ENCODE assay signal across 8 cellular contexts in genomic region chr3:125921712-125922111, GRCh38. TPM values are rescaled to one million over a fixed set of nuclear protein-coding genes. Genes with fewer than 3 reads are reported as not detected.
DNase-seq lines count a peak whose midpoint lies in the region; ATAC-seq and TF ChIP-seq lines count a peak whose summit lies in the region.
"Not testable (repeated sequence)": the region's sequence is repeated elsewhere in the genome, so short reads cannot be mapped to it uniquely, and the experiment has no call there.

No MANE protein-coding gene starts in this region.

- not testable (repeated sequence) for TF ChIP-seq POLR2A in upper lobe of left lung (IDR thresholded peaks at IDR 0.05)

- intact Hi-C loops in MCF 10A (cut with micrococcal nuclease) = loop anchor here (10.0 kb wide), 1 partner anchor 463 kb away; no protein-coding TSS in a partner anchor
- intact Hi-C loops in heart right ventricle (cut with DNase I) = not testable (repeated sequence)

- not testable (repeated sequence) for H3K9me3 Mint-ChIP-seq in MCF 10A (ENCODE audit: unreplicated experiment); osteocyte (ENCODE audit: unreplicated experiment)

- peaks cover 15% of the 10 kb centered on the region for H3K4me1 ChIP-seq in Karpas-422 (ENCODE audit: low read length)
- not testable (repeated sequence) for H3K4me1 ChIP-seq in OCI-LY1 (ENCODE audit: insufficient read depth, low read length, severe bottlenecking); heart right ventricle; upper lobe of left lung

- H2AFZ ChIP-seq in Karpas-422 (ENCODE audit: low read length); OCI-LY1 (ENCODE audit: low read length): not testable (repeated sequence)

- H3K4me2 ChIP-seq in Karpas-422 (ENCODE audit: low read depth, low read length, poor library complexity, severe bottlenecking); OCI-LY1 (ENCODE audit: low read length): not testable (repeated sequence)

- not testable (repeated sequence) for H3K27ac ChIP-seq in Karpas-422 (ENCODE audit: low read length); OCI-LY1 (ENCODE audit: low read depth, low read length, poor library complexity, severe bottlenecking); heart right ventricle; upper lobe of left lung

- not testable (repeated sequence) for H3K9me3 ChIP-seq in Karpas-422 (ENCODE audit: low read length); OCI-LY1 (ENCODE audit: low read length); heart right ventricle; upper lobe of left lung

- POLR2A ChIA-PET in MCF 10A (lab: Yijun Ruan, JAX) = not testable (repeated sequence)

- H3K79me2 ChIP-seq in Karpas-422 (ENCODE audit: low read length); OCI-LY1 (ENCODE audit: insufficient read depth, low read length): not testable (repeated sequence)

- CTCF ChIA-PET in MCF 10A (lab: Yijun Ruan, JAX) = interaction anchor here (1.2 kb wide), 3 partner anchors 50 to 467 kb away, joined by 3 to 8 read pairs (median 4); no protein-coding TSS in a partner anchor

- not testable (repeated sequence) for H3K4me1 Mint-ChIP-seq in MCF 10A (ENCODE audit: insufficient read depth, unreplicated experiment); osteocyte (ENCODE audit: unreplicated experiment)

- H3K27me3 Mint-ChIP-seq in MCF 10A (ENCODE audit: insufficient read depth, unreplicated experiment); osteocyte (ENCODE audit: unreplicated experiment): not testable (repeated sequence)

- ATAC-seq in heart right ventricle; upper lobe of left lung (ENCODE audit: low FRiP score in 2 of 2): not testable (repeated sequence)

- not testable (repeated sequence) for H3K4me3 ChIP-seq in Karpas-422 (ENCODE audit: low read length); OCI-LY1 (ENCODE audit: low read depth, low read length, poor library complexity, severe bottlenecking); heart right ventricle; upper lobe of left lung

- not testable (repeated sequence) for H3K36me3 Mint-ChIP-seq in MCF 10A (ENCODE audit: insufficient read depth, unreplicated experiment); osteocyte (ENCODE audit: unreplicated experiment)

- H3K9ac ChIP-seq in Karpas-422 (ENCODE audit: low read length); OCI-LY1 (ENCODE audit: low read length): not testable (repeated sequence)

- H4K20me1 ChIP-seq in Karpas-422 (ENCODE audit: insufficient read depth, low read depth, low read length); OCI-LY1 (ENCODE audit: insufficient read depth, low read length): not testable (repeated sequence)

- not testable (repeated sequence) for BruUV-seq in MCF 10A (replicated peaks; lab: Mats Ljungman, UMichigan)

- H3K27ac Mint-ChIP-seq in MCF 10A (ENCODE audit: low read depth, unreplicated experiment) = peak overlapping the region; percentile 67
- H3K27ac Mint-ChIP-seq in osteocyte (ENCODE audit: unreplicated experiment) = not testable (repeated sequence)

- H3K9me2 ChIP-seq in Karpas-422 (replicated peaks; ENCODE audit: insufficient read depth, low read length); OCI-LY1 (ENCODE audit: low read depth, low read length): not testable (repeated sequence)

- not testable (repeated sequence) for H3K27me3 ChIP-seq in Karpas-422 (ENCODE audit: low read length); OCI-LY1 (ENCODE audit: insufficient read depth, low read length); heart right ventricle; upper lobe of left lung

- TF ChIP-seq CTCF in OCI-LY1 (IDR thresholded peaks at IDR 0.05; ENCODE audit: low read length) (peak; percentile 28; the same call in 1 of the 2 replicates), MCF 10A (IDR thresholded peaks at IDR 0.05; ENCODE audit: unreplicated experiment) (peak; percentile 59), heart right ventricle (IDR thresholded peaks at IDR 0.05) (peak; percentile 29 to 68 (median 58)), osteocyte (IDR thresholded peaks at IDR 0.05) (peak; percentile 69), upper lobe of left lung (IDR thresholded peaks at IDR 0.05) (peak; percentile 40 to 73 (median 50))

- WGBS in heart right ventricle, 2 donors = 35 to 51% methylated on average over 5 of the region's 5 CpGs
- 48 to 62% methylated on average over 5 of the region's 5 CpGs for WGBS in upper lobe of left lung, 2 donors

- not testable (repeated sequence) for H3K4me3 Mint-ChIP-seq in MCF 10A (ENCODE audit: unreplicated experiment); osteocyte (ENCODE audit: unreplicated experiment)

- not testable (repeated sequence) for TF ChIP-seq EP300 in upper lobe of left lung (IDR thresholded peaks at IDR 0.05)

- H3K36me3 ChIP-seq in Karpas-422 (ENCODE audit: insufficient read depth, low read length); OCI-LY1 (ENCODE audit: insufficient read depth, low read length); heart right ventricle; upper lobe of left lung: not testable (repeated sequence)

- DNase-seq in DMS79 (lab: John Stamatoyannopoulos, UW) (peak; percentile 35), Karpas-422 (peak; percentile 73), MCF 10A (ENCODE audit: unreplicated experiment) (peak; percentile 59), heart right ventricle (peak; percentile 26 to 44), upper lobe of left lung (peak in 1 of 2 donors; percentile 56)
- DNase-seq in activated CD4-positive, alpha-beta T cell treated with anti-CD3 and anti-CD28 coated beads, Interleukin-2, amount 50 U/mL, for 4 hours = peak; percentile 29
- DNase-seq in osteocyte (ENCODE audit: extremely low spot score, unreplicated experiment) = not testable (repeated sequence)

- H3F3A ChIP-seq in OCI-LY1 (ENCODE audit: insufficient read depth, low read length) = not testable (repeated sequence)

RNA-seq across cellular contexts. Expression of gene ROPN1B, which starts 47.3 kb away (rescaled TPM):
- total RNA-seq in Karpas-422 (2014; rRNA removed; shearing (Covaris generic); ENCODE audit: low replicate concordance) = not detected in 2 replicates
- total RNA-seq in MCF 10A (2022) (not detected in 2 replicates), heart right ventricle (1 to 10 TPM; 1.2 to 4.7 (median 3.2) TPM), osteocyte (not detected in 2 replicates), upper lobe of left lung (1 to 10 TPM in 3 of 6 donors, under 1 TPM in 1, not detected in 2; 0.76 to 6.3 (median 2.0) TPM)
- polyA plus RNA-seq in heart right ventricle = 1 to 10 TPM; 1.5 to 3.7 TPM
